8 cellular contexts compared by ENCODE assay signal in the genomic region with DNA sequence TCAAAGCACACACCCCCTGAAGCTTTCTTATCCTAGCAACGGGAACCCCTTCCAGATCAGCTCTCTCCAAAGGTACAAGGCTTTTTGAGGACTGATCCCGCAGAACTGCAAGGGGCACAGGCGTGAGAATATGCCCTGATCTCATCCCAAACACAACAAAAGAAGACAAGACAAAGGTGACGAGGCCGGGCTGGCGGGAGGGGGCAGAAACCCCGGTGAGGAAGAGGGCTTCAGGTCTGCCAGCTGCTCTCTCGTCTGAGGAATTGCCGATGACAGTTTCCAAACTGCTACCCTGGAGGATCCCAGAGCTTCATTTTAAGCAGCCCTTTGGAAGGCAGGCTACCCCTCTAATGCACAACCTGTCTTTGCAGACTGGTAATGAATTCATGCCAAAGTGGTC. TPM values are rescaled to one million over a fixed set of nuclear protein-coding genes. Genes with fewer than 3 reads are reported as not detected.
DNase-seq lines count a peak whose midpoint lies in the region; ATAC-seq lines count a peak whose summit lies in the region.

No MANE protein-coding gene starts in this region.

- no peaks in the 10 kb centered on the region for H3K27me3 ChIP-seq in right cardiac atrium (ENCODE audit: control insufficient read depth, insufficient read depth)

- H3K9me3 Mint-ChIP-seq in activated CD4-positive, alpha-beta T cell treated with anti-CD3 and anti-CD28 coated beads, Interleukin-2, amount 10 ng/mL, durations not matched to agents 24 days and 14 days = no peaks in the 10 kb centered on the region
- H3K9me3 Mint-ChIP-seq in activated CD4-positive, alpha-beta memory T cell treated with anti-CD3 and anti-CD28 coated beads for 36 hours = no peaks in the 10 kb centered on the region
- H3K9me3 Mint-ChIP-seq in stimulated activated naive B cell treated with anti-CD40 and anti-IgM and Interleukin-4, amounts not matched to agents 10 μg/mL and 1 μg/mL and 100 μg/mL, for 72 hours = no peaks in the 10 kb centered on the region

- peaks cover 25% of the 10 kb centered on the region for H3K4me1 Mint-ChIP-seq in activated CD4-positive, alpha-beta T cell treated with anti-CD3 and anti-CD28 coated beads, Interleukin-2, amount 10 ng/mL, durations not matched to agents 24 days and 14 days
- H3K4me1 Mint-ChIP-seq in activated CD4-positive, alpha-beta memory T cell treated with anti-CD3 and anti-CD28 coated beads for 36 hours (ENCODE audit: low read depth) = peaks cover 25% of the 10 kb centered on the region
- peaks cover 29 to 36% of the 10 kb centered on the region in 2 donors for H3K4me1 Mint-ChIP-seq in stimulated activated naive B cell treated with anti-CD40 and anti-IgM and Interleukin-4, amounts not matched to agents 10 μg/mL and 1 μg/mL and 100 μg/mL, for 72 hours

- DNase-seq in activated CD4-positive, alpha-beta T cell treated with anti-CD3 and anti-CD28 coated beads, Interleukin-2, amount 10 ng/mL, durations not matched to agents 24 days and 14 days = no peak
- no peak for DNase-seq in activated CD4-positive, alpha-beta T cell treated with anti-CD3 and anti-CD28 coated beads, Interleukin-2, amount 50 U/mL, for 48 hours
- no peak for DNase-seq in activated CD4-positive, alpha-beta memory T cell treated with anti-CD3 and anti-CD28 coated beads for 36 hours
- DNase-seq in right cardiac atrium (peak in 1 of 3 donors; percentile 54), iPS-NIHi7 (ENCODE audit: extremely low spot score) (no peak)
- no peak for DNase-seq in stimulated activated naive B cell treated with anti-CD40 and anti-IgM and Interleukin-4, amounts not matched to agents 10 μg/mL and 1 μg/mL and 100 μg/mL, for 72 hours

- intact Hi-C loops in activated CD4-positive, alpha-beta T cell treated with anti-CD3 and anti-CD28 coated beads, Interleukin-2, amount 10 ng/mL, durations not matched to agents 24 days and 14 days (cut with micrococcal nuclease) = no loop called here
- intact Hi-C loops in activated CD4-positive, alpha-beta memory T cell treated with anti-CD3 and anti-CD28 coated beads for 36 hours (cut with micrococcal nuclease) = loop anchor here (5.0 kb wide), 1 partner anchor 54 kb away; no protein-coding TSS in a partner anchor
- intact Hi-C loops in right cardiac atrium (cut with DNase I) = no loop called here

- peaks cover 9% of the 10 kb centered on the region for H3K4me1 ChIP-seq in right cardiac atrium (ENCODE audit: control insufficient read depth, insufficient read depth, low read length)

- 25% methylated on average over 9 of the region's 9 CpGs for WGBS in right cardiac atrium

- peak overlapping the region; percentile 91 for H3K27ac Mint-ChIP-seq in activated CD4-positive, alpha-beta T cell treated with anti-CD3 and anti-CD28 coated beads, Interleukin-2, amount 10 ng/mL, durations not matched to agents 24 days and 14 days
- peak overlapping the region; percentile 90 for H3K27ac Mint-ChIP-seq in activated CD4-positive, alpha-beta memory T cell treated with anti-CD3 and anti-CD28 coated beads for 36 hours
- peak overlapping the region; percentile 89 for H3K27ac Mint-ChIP-seq in stimulated activated naive B cell treated with anti-CD40 and anti-IgM and Interleukin-4, amounts not matched to agents 10 μg/mL and 1 μg/mL and 100 μg/mL, for 72 hours

- peak overlapping the region; percentile 98 for H3K4me3 Mint-ChIP-seq in activated CD4-positive, alpha-beta T cell treated with anti-CD3 and anti-CD28 coated beads, Interleukin-2, amount 10 ng/mL, durations not matched to agents 24 days and 14 days
- peak overlapping the region; percentile 100 for H3K4me3 Mint-ChIP-seq in activated CD4-positive, alpha-beta memory T cell treated with anti-CD3 and anti-CD28 coated beads for 36 hours
- peak overlapping the region; percentile 86 to 98 for H3K4me3 Mint-ChIP-seq in stimulated activated naive B cell treated with anti-CD40 and anti-IgM and Interleukin-4, amounts not matched to agents 10 μg/mL and 1 μg/mL and 100 μg/mL, for 72 hours

- no peak overlapping the region for H3K4me3 ChIP-seq in right cardiac atrium (ENCODE audit: low read length)

- CTCF ChIA-PET in activated CD4-positive, alpha-beta memory T cell treated with anti-CD3 and anti-CD28 coated beads for 36 hours (lab: Charles Lee) = interaction anchor here (0.9 to 3.5 kb wide), 7 partner anchors 21 to 567 kb away, joined by 3 to 31 read pairs (median 5); a partner anchor contains a TSS

- POLR2A ChIA-PET in activated CD4-positive, alpha-beta memory T cell treated with anti-CD3 and anti-CD28 coated beads for 36 hours (lab: Charles Lee) = interaction anchor here (0.8 to 8.7 kb wide), 7 partner anchors 13 to 50 kb away, joined by 3 to 68 read pairs (median 3); a partner anchor contains a TSS

- peaks cover 17% of the 10 kb centered on the region for H3K36me3 Mint-ChIP-seq in activated CD4-positive, alpha-beta T cell treated with anti-CD3 and anti-CD28 coated beads, Interleukin-2, amount 10 ng/mL, durations not matched to agents 24 days and 14 days (ENCODE audit: low read depth)
- peaks cover 19% of the 10 kb centered on the region for H3K36me3 Mint-ChIP-seq in activated CD4-positive, alpha-beta memory T cell treated with anti-CD3 and anti-CD28 coated beads for 36 hours
- H3K36me3 Mint-ChIP-seq in stimulated activated naive B cell treated with anti-CD40 and anti-IgM and Interleukin-4, amounts not matched to agents 10 μg/mL and 1 μg/mL and 100 μg/mL, for 72 hours = peaks cover 27 to 42% of the 10 kb centered on the region in 2 donors

- ATAC-seq in right cardiac atrium = no peak
- no peak for ATAC-seq in stimulated activated naive B cell treated with anti-CD40 and anti-IgM and Interleukin-4, amounts not matched to agents 10 μg/mL and 1 μg/mL and 100 μg/mL, for 72 hours (replicated peaks)
- ATAC-seq in HG03095 (IDR thresholded peaks at IDR 0.05; ENCODE audit: unreplicated experiment) = no peak
- ATAC-seq in HG03045 (IDR thresholded peaks at IDR 0.05; ENCODE audit: unreplicated experiment) = no peak

- H3K27me3 Mint-ChIP-seq in activated CD4-positive, alpha-beta T cell treated with anti-CD3 and anti-CD28 coated beads, Interleukin-2, amount 10 ng/mL, durations not matched to agents 24 days and 14 days = no peaks in the 10 kb centered on the region
- no peaks in the 10 kb centered on the region for H3K27me3 Mint-ChIP-seq in activated CD4-positive, alpha-beta memory T cell treated with anti-CD3 and anti-CD28 coated beads for 36 hours
- H3K27me3 Mint-ChIP-seq in stimulated activated naive B cell treated with anti-CD40 and anti-IgM and Interleukin-4, amounts not matched to agents 10 μg/mL and 1 μg/mL and 100 μg/mL, for 72 hours = no peaks in the 10 kb centered on the region

- H3K27ac ChIP-seq in right cardiac atrium (ENCODE audit: low read length) = peak overlapping the region; percentile 15

- H3K9me3 ChIP-seq in right cardiac atrium (ENCODE audit: control insufficient read depth, low read length) = no peaks in the 10 kb centered on the region

RNA-seq across cellular contexts. Expression of a gene that starts 3.4 kb away (rescaled TPM):
- total RNA-seq in activated CD4-positive, alpha-beta T cell treated with anti-CD3 and anti-CD28 coated beads, Interleukin-2, amount 10 ng/mL, durations not matched to agents 24 days and 14 days = 107 and 109 TPM in 2 replicates
- 10 to 100 TPM; 90.4 to 93.0 TPM for total RNA-seq in activated CD4-positive, alpha-beta memory T cell treated with anti-CD3 and anti-CD28 coated beads for 36 hours
- total RNA-seq in right cardiac atrium = 10 to 100 TPM; 26.9 to 41.4 (median 32.9) TPM
- polyA plus RNA-seq in right cardiac atrium = 17.3 TPM

RNA-seq across cellular contexts. Expression of a gene that starts 4.3 kb away (rescaled TPM):
- total RNA-seq in activated CD4-positive, alpha-beta T cell treated with anti-CD3 and anti-CD28 coated beads, Interleukin-2, amount 10 ng/mL, durations not matched to agents 24 days and 14 days = 2.4 and 3.8 TPM in 2 replicates
- 1 to 10 TPM; 8.6 to 9.1 TPM for total RNA-seq in activated CD4-positive, alpha-beta memory T cell treated with anti-CD3 and anti-CD28 coated beads for 36 hours
- total RNA-seq in right cardiac atrium = 10 to 100 TPM in 2 of 4 donors, 1 to 10 TPM in 2; 7.6 to 11.9 (median 10.4) TPM
- 6.8 TPM for polyA plus RNA-seq in right cardiac atrium

RNA-seq across cellular contexts. Expression of a gene that starts 23.8 kb away (rescaled TPM):
- 13.7 and 15.1 TPM in 2 replicates for total RNA-seq in activated CD4-positive, alpha-beta T cell treated with anti-CD3 and anti-CD28 coated beads, Interleukin-2, amount 10 ng/mL, durations not matched to agents 24 days and 14 days
- 1 to 10 TPM; 8.2 to 8.4 TPM for total RNA-seq in activated CD4-positive, alpha-beta memory T cell treated with anti-CD3 and anti-CD28 coated beads for 36 hours
- 10 to 100 TPM; 14.0 to 17.7 (median 15.7) TPM for total RNA-seq in right cardiac atrium
- polyA plus RNA-seq in right cardiac atrium = 13.3 TPM

RNA-seq across cellular contexts. Expression of a gene that starts 33.4 kb away (rescaled TPM):
- total RNA-seq in activated CD4-positive, alpha-beta T cell treated with anti-CD3 and anti-CD28 coated beads, Interleukin-2, amount 10 ng/mL, durations not matched to agents 24 days and 14 days = 153 and 168 TPM in 2 replicates
- total RNA-seq in activated CD4-positive, alpha-beta memory T cell treated with anti-CD3 and anti-CD28 coated beads for 36 hours = 100 to 1,000 TPM; 106 to 115 TPM
- 10 to 100 TPM; 61.1 to 75.5 (median 66.2) TPM for total RNA-seq in right cardiac atrium
- 108 TPM for polyA plus RNA-seq in right cardiac atrium

RNA-seq across cellular contexts. Expression of a gene that starts 42.2 kb away (rescaled TPM):
- 135 and 137 TPM in 2 replicates for total RNA-seq in activated CD4-positive, alpha-beta T cell treated with anti-CD3 and anti-CD28 coated beads, Interleukin-2, amount 10 ng/mL, durations not matched to agents 24 days and 14 days
- 100 to 1,000 TPM; 151 to 160 TPM for total RNA-seq in activated CD4-positive, alpha-beta memory T cell treated with anti-CD3 and anti-CD28 coated beads for 36 hours
- total RNA-seq in right cardiac atrium = 10 to 100 TPM; 13.4 to 22.9 (median 14.9) TPM
- polyA plus RNA-seq in right cardiac atrium = 20.5 TPM
